8 cellular contexts compared by ENCODE assay signal in genomic region chr2:26970928-26971627, GRCh38. TPM values are rescaled to one million over a fixed set of nuclear protein-coding genes. Genes with fewer than 3 reads are reported as not detected.
DNase-seq lines count a peak whose midpoint lies in the region; ATAC-seq and TF ChIP-seq lines count a peak whose summit lies in the region.

No MANE protein-coding gene starts in this region.

- peaks cover 20% of the 10 kb centered on the region for H3K27me3 ChIP-seq in CD4-positive, CD25-positive, alpha-beta regulatory T cell (ENCODE audit: control insufficient read depth, insufficient read depth, low read length)
- no peaks in the 10 kb centered on the region for H3K27me3 ChIP-seq in parathyroid adenoma (ENCODE audit: control insufficient read depth, insufficient read depth, low read length)

- H3K9me3 Mint-ChIP-seq in CD4-positive, CD25-positive, alpha-beta regulatory T cell: peaks cover 0 to 3% (median 0%) of the 10 kb centered on the region in 7 donors
- H3K9me3 Mint-ChIP-seq in activated CD8-positive, alpha-beta memory T cell treated with anti-CD3 and anti-CD28 coated beads, Interleukin-2, amount 10 ng/mL, durations not matched to agents 7 days and 5 days (ENCODE audit: low read depth): no peaks in the 10 kb centered on the region
- peaks cover 10% of the 10 kb centered on the region for H3K9me3 Mint-ChIP-seq in glutamatergic neuron (ENCODE audit: unreplicated experiment)

- no peaks in the 10 kb centered on the region for H3K9me3 ChIP-seq in CD4-positive, CD25-positive, alpha-beta regulatory T cell (ENCODE audit: control insufficient read depth in 2 of 2, low read length in 2 of 2)
- H3K9me3 ChIP-seq in parathyroid adenoma (ENCODE audit: control insufficient read depth, low read length): no peaks in the 10 kb centered on the region

- H3K4me1 Mint-ChIP-seq in CD4-positive, CD25-positive, alpha-beta regulatory T cell: peaks cover 0 to 20% (median 13%) of the 10 kb centered on the region in 4 donors
- H3K4me1 Mint-ChIP-seq in activated CD8-positive, alpha-beta memory T cell treated with anti-CD3 and anti-CD28 coated beads, Interleukin-2, amount 10 ng/mL, durations not matched to agents 7 days and 5 days: peaks cover 12% of the 10 kb centered on the region
- H3K4me1 Mint-ChIP-seq in glutamatergic neuron (ENCODE audit: low read depth, unreplicated experiment): peaks cover 41% of the 10 kb centered on the region

- TF ChIP-seq CTCF in glutamatergic neuron (IDR thresholded peaks at IDR 0.05; ENCODE audit: partially characterized antibody, unreplicated experiment) (no peak), parathyroid adenoma (IDR thresholded peaks at IDR 0.05) (no peak)

- peaks cover 17% of the 10 kb centered on the region for H3K4me1 ChIP-seq in CD4-positive, CD25-positive, alpha-beta regulatory T cell (ENCODE audit: control insufficient read depth, insufficient read depth, low read length, poor library complexity, severe bottlenecking)
- peaks cover 8% of the 10 kb centered on the region for H3K4me1 ChIP-seq in parathyroid adenoma

- peak overlapping the region; percentile 80 for H2AFZ ChIP-seq in parathyroid adenoma

- H3K4me3 ChIP-seq in CD4-positive, CD25-positive, alpha-beta regulatory T cell (ENCODE audit: low read depth, low read length): no peak overlapping the region
- peak overlapping the region; percentile 84 for H3K4me3 ChIP-seq in parathyroid adenoma (ENCODE audit: low read depth, low read length)

- peak overlapping the region; percentile 76 to 94 (median 86) for H3K4me3 Mint-ChIP-seq in CD4-positive, CD25-positive, alpha-beta regulatory T cell
- H3K4me3 Mint-ChIP-seq in activated CD8-positive, alpha-beta memory T cell treated with anti-CD3 and anti-CD28 coated beads, Interleukin-2, amount 10 ng/mL, durations not matched to agents 7 days and 5 days: peak overlapping the region; percentile 52
- peak overlapping the region; percentile 96 for H3K4me3 Mint-ChIP-seq in glutamatergic neuron (ENCODE audit: unreplicated experiment)

- H3K4me2 ChIP-seq in parathyroid adenoma (ENCODE audit: low read length): peak overlapping the region; percentile 90

- no peak for DNase-seq in CD4-positive, CD25-positive, alpha-beta regulatory T cell
- no peak for DNase-seq in activated CD8-positive, alpha-beta memory T cell treated with anti-CD3 and anti-CD28 coated beads, Interleukin-2, amount 10 ng/mL, durations not matched to agents 7 days and 5 days
- peak; percentile 32 for DNase-seq in glutamatergic neuron
- no peak for DNase-seq in NCI-H1436 (lab: John Stamatoyannopoulos, UW)
- no peak for DNase-seq in effector CD4-positive, alpha-beta T cell
- no peak for DNase-seq in hippocampal formation (lab: John Stamatoyannopoulos, UW)

- peak in 1 of 2 donors; percentile 13 for ATAC-seq in CD4-positive, CD25-positive, alpha-beta regulatory T cell (ENCODE audit: low read depth in 2 of 2)
- ATAC-seq in HG03159 (IDR thresholded peaks at IDR 0.05; ENCODE audit: unreplicated experiment): peak; percentile 17
- no peak for ATAC-seq in activated CD8-positive, alpha-beta memory T cell treated with anti-CD3 and anti-CD28 coated beads, Interleukin-2, amount 10 ng/mL, durations not matched to agents 7 days and 5 days

- H3K9ac ChIP-seq in parathyroid adenoma: peak overlapping the region; percentile 17

- peaks cover 13% of the 10 kb centered on the region for H3K79me2 ChIP-seq in parathyroid adenoma

- CTCF ChIA-PET in activated CD8-positive, alpha-beta memory T cell treated with anti-CD3 and anti-CD28 coated beads, Interleukin-2, amount 10 ng/mL, durations not matched to agents 7 days and 5 days (lab: Charles Lee): interaction anchor here (1.3 kb wide), 1 partner anchor 9 kb away, joined by 4 read pairs; no protein-coding TSS in a partner anchor

- no peaks in the 10 kb centered on the region for H3K36me3 Mint-ChIP-seq in CD4-positive, CD25-positive, alpha-beta regulatory T cell
- H3K36me3 Mint-ChIP-seq in activated CD8-positive, alpha-beta memory T cell treated with anti-CD3 and anti-CD28 coated beads, Interleukin-2, amount 10 ng/mL, durations not matched to agents 7 days and 5 days: no peaks in the 10 kb centered on the region
- H3K36me3 Mint-ChIP-seq in glutamatergic neuron (ENCODE audit: unreplicated experiment): peaks cover 7% of the 10 kb centered on the region

- no peaks in the 10 kb centered on the region for H3K36me3 ChIP-seq in CD4-positive, CD25-positive, alpha-beta regulatory T cell (ENCODE audit: control insufficient read depth, insufficient read depth, low read length)
- no peaks in the 10 kb centered on the region for H3K36me3 ChIP-seq in parathyroid adenoma (ENCODE audit: control insufficient read depth, insufficient read depth, low read length)

- peak overlapping the region; percentile 14 for H3K27ac ChIP-seq in CD4-positive, CD25-positive, alpha-beta regulatory T cell (ENCODE audit: insufficient read depth, low read length, poor library complexity, severe bottlenecking)
- peak overlapping the region; percentile 91 for H3K27ac ChIP-seq in parathyroid adenoma

- H3K27me3 Mint-ChIP-seq in CD4-positive, CD25-positive, alpha-beta regulatory T cell: peaks cover 55% of the 10 kb centered on the region
- peaks cover 57% of the 10 kb centered on the region for H3K27me3 Mint-ChIP-seq in activated CD8-positive, alpha-beta memory T cell treated with anti-CD3 and anti-CD28 coated beads, Interleukin-2, amount 10 ng/mL, durations not matched to agents 7 days and 5 days
- peaks cover 4% of the 10 kb centered on the region for H3K27me3 Mint-ChIP-seq in glutamatergic neuron (ENCODE audit: unreplicated experiment)

- peak overlapping the region in 2 of 3 donors; percentile 76 to 88 for H3K27ac Mint-ChIP-seq in CD4-positive, CD25-positive, alpha-beta regulatory T cell
- H3K27ac Mint-ChIP-seq in activated CD8-positive, alpha-beta memory T cell treated with anti-CD3 and anti-CD28 coated beads, Interleukin-2, amount 10 ng/mL, durations not matched to agents 7 days and 5 days: no peak overlapping the region
- H3K27ac Mint-ChIP-seq in glutamatergic neuron (ENCODE audit: unreplicated experiment): peak overlapping the region; percentile 62

RNA-seq across cellular contexts. Expression of gene MAPRE3, which starts 0.6 kb away (rescaled TPM):
- total RNA-seq in CD4-positive, CD25-positive, alpha-beta regulatory T cell: 1.7 TPM
- polyA plus RNA-seq in CD4-positive, CD25-positive, alpha-beta regulatory T cell: under 1 TPM; 0.38 to 0.92 (median 0.63) TPM
- total RNA-seq in activated CD8-positive, alpha-beta memory T cell treated with anti-CD3 and anti-CD28 coated beads, Interleukin-2, amount 10 ng/mL, durations not matched to agents 7 days and 5 days: 1 to 10 TPM in 1 of 2 experiments, under 1 TPM in 1; 0.91 to 1.3 TPM
- 49.2 TPM for total RNA-seq in glutamatergic neuron (ENCODE audit: unreplicated experiment)

Comparison
In these comparisons a context has a peak if more than half of its experiments do, and no peak if none do; other contexts are left out.
1. RNA of gene MAPRE3, which starts 0.6 kb away (total RNA-seq): 49.2 TPM in glutamatergic neuron (single experiment); 1.7 TPM in CD4-positive, CD25-positive, alpha-beta regulatory T cell (single experiment) and 0.91 to 1.3 TPM in activated CD8-positive, alpha-beta memory T cell treated with anti-CD3 and anti-CD28 coated beads, Interleukin-2, amount 10 ng/mL, durations not matched to agents 7 days and 5 days; every median in the first group is over 10 times any median in the second.
2. Peak in every context shown above with its lines, with median percentiles within 50 percentile points of each other: H3K4me3 Mint-ChIP-seq.